ENCODE assay signal across 21 cellular contexts in genomic region chr9:134687556-134687955, GRCh38. TPM values are rescaled to one million over a fixed set of nuclear protein-coding genes. Genes with fewer than 3 reads are reported as not detected.
"Had no signal": no experiment of that assay in that cellular context is flagged by ENCODE, and none has a peak within 500 bp of the region (broad histone marks: within the 10 kb centered on the region; RNA-seq: fewer than 3 reads in every experiment).

No MANE protein-coding gene starts in this region.

- H3K4me3 ChIP-seq: esophagus squamous epithelium, gastroesophageal sphincter, pancreas, prostate gland, tibial artery, upper lobe of right lung, vagina had no signal

- H3K36me3 ChIP-seq: esophagus squamous epithelium, pancreas, prostate gland, upper lobe of right lung had no signal

- H3K27me3 ChIP-seq: gastroesophageal sphincter, pancreas, tibial artery, upper lobe of right lung, vagina had no signal

- H3K9me3 ChIP-seq: esophagus squamous epithelium, gastroesophageal sphincter, pancreas, prostate gland, tibial artery, upper lobe of right lung, vagina had no signal

- H3K27ac Mint-ChIP-seq: dendritic cell treated with granulocyte-macrophage colony-stimulating factor and Interleukin-4, amounts not matched to agents 40 ng/mL and 50 ng/mL, for 4 days; effector memory CD8-positive, alpha-beta T cell; immature natural killer cell; mesothelial cell of epicardium; natural killer cell; stimulated activated effector memory CD8-positive, alpha-beta T cell treated with anti-CD3 and anti-CD28 coated beads, Interleukin-12 subunit alpha, Interleukin-12 subunit beta, amount 100 ng/mL, for 72 hours; stimulated activated naive CD8-positive, alpha-beta T cell treated with anti-CD3 and anti-CD28 coated beads, Interleukin-15, Interleukin-2, amounts not matched to agents 100 ng/mL and 50 ng/mL, for 24 hours had no signal

- ATAC-seq: effector memory CD8-positive, alpha-beta T cell; gastroesophageal sphincter; natural killer cell; pancreas; stimulated activated effector memory CD8-positive, alpha-beta T cell treated with anti-CD3 and anti-CD28 coated beads, Interleukin-12 subunit alpha, Interleukin-12 subunit beta, amount 100 ng/mL, for 72 hours; upper lobe of right lung had no signal

- H3K4me3 Mint-ChIP-seq: central memory CD8-positive, alpha-beta T cell; dendritic cell treated with granulocyte-macrophage colony-stimulating factor and Interleukin-4, amounts not matched to agents 40 ng/mL and 50 ng/mL, for 4 days; effector memory CD8-positive, alpha-beta T cell; immature natural killer cell; mesothelial cell of epicardium; natural killer cell; neural crest cell; stimulated activated effector memory CD8-positive, alpha-beta T cell treated with anti-CD3 and anti-CD28 coated beads, Interleukin-12 subunit alpha, Interleukin-12 subunit beta, amount 100 ng/mL, for 72 hours; stimulated activated naive CD8-positive, alpha-beta T cell treated with anti-CD3 and anti-CD28 coated beads, Interleukin-15, Interleukin-2, amounts not matched to agents 100 ng/mL and 50 ng/mL, for 24 hours had no signal

- H3K9me3 Mint-ChIP-seq: central memory CD8-positive, alpha-beta T cell; dendritic cell treated with granulocyte-macrophage colony-stimulating factor and Interleukin-4, amounts not matched to agents 40 ng/mL and 50 ng/mL, for 4 days; effector memory CD8-positive, alpha-beta T cell; immature natural killer cell; mesothelial cell of epicardium; natural killer cell; neural crest cell; stimulated activated effector memory CD8-positive, alpha-beta T cell treated with anti-CD3 and anti-CD28 coated beads, Interleukin-12 subunit alpha, Interleukin-12 subunit beta, amount 100 ng/mL, for 72 hours; stimulated activated naive CD8-positive, alpha-beta T cell treated with anti-CD3 and anti-CD28 coated beads, Interleukin-15, Interleukin-2, amounts not matched to agents 100 ng/mL and 50 ng/mL, for 24 hours had no signal

- H3K36me3 Mint-ChIP-seq: immature natural killer cell; natural killer cell; stimulated activated effector memory CD8-positive, alpha-beta T cell treated with anti-CD3 and anti-CD28 coated beads, Interleukin-12 subunit alpha, Interleukin-12 subunit beta, amount 100 ng/mL, for 72 hours had no signal

- H3K27me3 Mint-ChIP-seq: central memory CD8-positive, alpha-beta T cell; stimulated activated naive CD8-positive, alpha-beta T cell treated with anti-CD3 and anti-CD28 coated beads, Interleukin-15, Interleukin-2, amounts not matched to agents 100 ng/mL and 50 ng/mL, for 24 hours had no signal

- H3K4me1 ChIP-seq: pancreas, prostate gland, upper lobe of right lung had no signal

- H3K27ac ChIP-seq: epithelial cell of prostate, esophagus squamous epithelium, pancreas, prostate gland, upper lobe of right lung had no signal

- DNase-seq: effector memory CD8-positive, alpha-beta T cell; esophagus squamous epithelium; foreskin fibroblast; immature natural killer cell; natural killer cell; small intestine; stimulated activated CD4-positive, alpha-beta T cell treated with anti-CD3 and anti-CD28 coated beads, Interleukin-4, amount 100 ng/mL, for 1 hour; stimulated activated CD8-positive, alpha-beta memory T cell treated with anti-CD3 and anti-CD28 coated beads, Interleukin-4, amount 100 ng/mL, for 48 hours; upper lobe of right lung had no signal

- H3K4me1 Mint-ChIP-seq: central memory CD8-positive, alpha-beta T cell; immature natural killer cell; mesothelial cell of epicardium; natural killer cell; neural crest cell; stimulated activated effector memory CD8-positive, alpha-beta T cell treated with anti-CD3 and anti-CD28 coated beads, Interleukin-12 subunit alpha, Interleukin-12 subunit beta, amount 100 ng/mL, for 72 hours had no signal

RNA-seq across cellular contexts. Expression of gene COL5A1, which starts 46.0 kb away (rescaled TPM):
- polyA plus RNA-seq: immature natural killer cell had no signal
